ENCODE assay signal across 1 cellular context in genomic region chr2:213787869-213788268, GRCh38.
TF ChIP-seq lines count a peak whose summit lies in the region.

No MANE protein-coding gene starts in this region.

TF ChIP-seq in HepG2, 621 proteins besides CTCF, POLR2A, EP300 and RAD21:
- TF ChIP-seq MAFK (conservative IDR thresholded peaks at IDR 0.05 in 1 of 2, IDR thresholded peaks at IDR 0.05 in 1 of 2; ENCODE audit: low read length in 2 of 2) = peak; percentile 19 to 57; a peak in 3 of 4 replicates
- 0 out of 2 replicates have a peak, but pooled peaks have one; percentile 3 for TF ChIP-seq MAFF (IDR thresholded peaks at IDR 0.05; ENCODE audit: low read depth, low read length)
- no peak for TF ChIP-seq FUBP1 (CRISPR knock-in tag; IDR thresholded peaks at IDR 0.05; ENCODE audit: borderline replicate concordance)
